30 cellular contexts compared by ENCODE assay signal in genomic region chr19:33418461-33418860, GRCh38.
"Had no signal": no experiment of that assay in that cellular context is flagged by ENCODE, and none has a peak within 500 bp of the region (broad histone marks: within the 10 kb centered on the region; RNA-seq: fewer than 3 reads in every experiment).

No MANE protein-coding gene starts in this region.

- H3K36me3 Mint-ChIP-seq: activated CD4-positive, alpha-beta memory T cell treated with anti-CD3 and anti-CD28 coated beads for 36 hours; activated CD8-positive, alpha-beta memory T cell treated with anti-CD3 and anti-CD28 coated beads, Interleukin-2, amount 10 ng/mL, durations not matched to agents 7 days and 5 days; activated naive CD4-positive, alpha-beta T cell treated with anti-CD3 and anti-CD28 coated beads, Interleukin-2, amount 50 U/mL, for 24 hours; activated naive CD8-positive, alpha-beta T cell treated with anti-CD3 and anti-CD28 coated beads for 36 hours had no signal

- H3K9me3 ChIP-seq: adrenal gland, body of pancreas had no signal

- H3K4me1 Mint-ChIP-seq: endodermal cell had no signal

- H3K27me3 Mint-ChIP-seq: activated CD4-positive, alpha-beta memory T cell treated with anti-CD3 and anti-CD28 coated beads for 36 hours; activated CD4-positive, alpha-beta T cell treated with anti-CD3 and anti-CD28 coated beads for 36 hours; activated CD4-positive, alpha-beta T cell treated with anti-CD3 and anti-CD28 coated beads, Interleukin-2, amount 10 ng/mL, durations not matched to agents 24 days and 14 days; activated CD8-positive, alpha-beta memory T cell treated with anti-CD3 and anti-CD28 coated beads, Interleukin-2, amount 10 ng/mL, durations not matched to agents 7 days and 5 days; activated naive CD4-positive, alpha-beta T cell treated with anti-CD3 and anti-CD28 coated beads, Interleukin-2, amount 50 U/mL, for 24 hours; activated naive CD8-positive, alpha-beta T cell treated with anti-CD3 and anti-CD28 coated beads for 36 hours; activated naive CD8-positive, alpha-beta T cell treated with anti-CD3 and anti-CD28 coated beads, Interleukin-2, amount 50 U/mL, for 24 hours; dendritic cell treated with granulocyte-macrophage colony-stimulating factor and Interleukin-4, amounts not matched to agents 40 ng/mL and 50 ng/mL, for 4 days had no signal

- H3K4me1 ChIP-seq: adrenal gland, body of pancreas had no signal

- H3K27me3 ChIP-seq: adrenal gland, body of pancreas, dorsolateral prefrontal cortex had no signal

- H3K9me3 Mint-ChIP-seq: activated CD4-positive, alpha-beta memory T cell treated with anti-CD3 and anti-CD28 coated beads for 36 hours; activated CD4-positive, alpha-beta T cell treated with anti-CD3 and anti-CD28 coated beads, Interleukin-2, amount 10 ng/mL, durations not matched to agents 24 days and 14 days; activated naive CD4-positive, alpha-beta T cell treated with anti-CD3 and anti-CD28 coated beads for 36 hours; activated naive CD4-positive, alpha-beta T cell treated with anti-CD3 and anti-CD28 coated beads, Interleukin-2, amount 50 U/mL, for 24 hours; activated naive CD8-positive, alpha-beta T cell treated with anti-CD3 and anti-CD28 coated beads for 36 hours; activated naive CD8-positive, alpha-beta T cell treated with anti-CD3 and anti-CD28 coated beads, Interleukin-2, amount 50 U/mL, for 24 hours; activated T-helper 1 cell treated with anti-CD3 and anti-CD28 coated beads, Interleukin-12 subunit alpha, Interleukin-12 subunit beta, Interleukin-2, Interleukin-4 antibody, amounts not matched to agents 30 ng/mL and 10 ng/mL and 1 ng/mL, durations not matched to agents 14 hours and 24 hours and 36 hours; activated T-helper 2 cell treated with anti-CD3 and anti-CD28 coated beads, Interferon-gamma antibody, Interleukin-2, Interleukin-4, amounts not matched to agents 10 μg/mL and 5 μg/mL and 100 μg/mL, durations not matched to agents 14 hours and 24 hours and 36 hours; dendritic cell treated with granulocyte-macrophage colony-stimulating factor and Interleukin-4, amounts not matched to agents 40 ng/mL and 50 ng/mL, for 4 days; endodermal cell had no signal

- ATAC-seq: activated CD4-positive, alpha-beta T cell treated with anti-CD3 and anti-CD28 coated beads for 36 hours; activated CD8-positive, alpha-beta memory T cell treated with anti-CD3 and anti-CD28 coated beads, Interleukin-2, amount 10 ng/mL, durations not matched to agents 7 days and 5 days; activated CD8-positive, alpha-beta T cell treated with anti-CD3 and anti-CD28 coated beads, Interleukin-2, amount 10 ng/mL, durations not matched to agents 7 days and 5 days; activated naive CD8-positive, alpha-beta T cell treated with anti-CD3 and anti-CD28 coated beads, Interleukin-2, amount 50 U/mL, for 24 hours; body of pancreas; esophagus mucosa had no signal

- H3K4me3 ChIP-seq: adrenal gland, body of pancreas, coronary artery, dorsolateral prefrontal cortex had no signal

- H3K27ac Mint-ChIP-seq: activated CD4-positive, alpha-beta memory T cell treated with anti-CD3 and anti-CD28 coated beads for 36 hours; activated CD4-positive, alpha-beta T cell treated with anti-CD3 and anti-CD28 coated beads for 36 hours; activated CD4-positive, alpha-beta T cell treated with anti-CD3 and anti-CD28 coated beads, Interleukin-2, amount 10 ng/mL, durations not matched to agents 24 days and 14 days; activated CD8-positive, alpha-beta memory T cell treated with anti-CD3 and anti-CD28 coated beads, Interleukin-2, amount 10 ng/mL, durations not matched to agents 7 days and 5 days; activated CD8-positive, alpha-beta T cell treated with anti-CD3 and anti-CD28 coated beads, Interleukin-2, amount 10 ng/mL, durations not matched to agents 7 days and 5 days; activated naive CD4-positive, alpha-beta T cell treated with anti-CD3 and anti-CD28 coated beads for 36 hours; activated naive CD4-positive, alpha-beta T cell treated with anti-CD3 and anti-CD28 coated beads, Interleukin-2, amount 50 U/mL, for 24 hours; activated naive CD8-positive, alpha-beta T cell treated with anti-CD3 and anti-CD28 coated beads for 36 hours; activated naive CD8-positive, alpha-beta T cell treated with anti-CD3 and anti-CD28 coated beads, Interleukin-2, amount 50 U/mL, for 24 hours; activated T-helper 1 cell treated with anti-CD3 and anti-CD28 coated beads, Interleukin-12 subunit alpha, Interleukin-12 subunit beta, Interleukin-2, Interleukin-4 antibody, amounts not matched to agents 30 ng/mL and 10 ng/mL and 1 ng/mL, durations not matched to agents 14 hours and 24 hours and 36 hours; activated T-helper 2 cell treated with anti-CD3 and anti-CD28 coated beads, Interferon-gamma antibody, Interleukin-2, Interleukin-4, amounts not matched to agents 10 μg/mL and 5 μg/mL and 100 μg/mL, durations not matched to agents 14 hours and 24 hours and 36 hours; dendritic cell treated with granulocyte-macrophage colony-stimulating factor and Interleukin-4, amounts not matched to agents 40 ng/mL and 50 ng/mL, for 4 days; endodermal cell had no signal

- H3K4me3 Mint-ChIP-seq: activated CD4-positive, alpha-beta memory T cell treated with anti-CD3 and anti-CD28 coated beads for 36 hours; activated CD4-positive, alpha-beta T cell treated with anti-CD3 and anti-CD28 coated beads for 36 hours; activated CD4-positive, alpha-beta T cell treated with anti-CD3 and anti-CD28 coated beads, Interleukin-2, amount 10 ng/mL, durations not matched to agents 24 days and 14 days; activated CD8-positive, alpha-beta memory T cell treated with anti-CD3 and anti-CD28 coated beads, Interleukin-2, amount 10 ng/mL, durations not matched to agents 7 days and 5 days; activated CD8-positive, alpha-beta T cell treated with anti-CD3 and anti-CD28 coated beads, Interleukin-2, amount 10 ng/mL, durations not matched to agents 7 days and 5 days; activated naive CD4-positive, alpha-beta T cell treated with anti-CD3 and anti-CD28 coated beads for 36 hours; activated naive CD4-positive, alpha-beta T cell treated with anti-CD3 and anti-CD28 coated beads, Interleukin-2, amount 50 U/mL, for 24 hours; activated naive CD8-positive, alpha-beta T cell treated with anti-CD3 and anti-CD28 coated beads for 36 hours; activated naive CD8-positive, alpha-beta T cell treated with anti-CD3 and anti-CD28 coated beads, Interleukin-2, amount 50 U/mL, for 24 hours; activated T-helper 1 cell treated with anti-CD3 and anti-CD28 coated beads, Interleukin-12 subunit alpha, Interleukin-12 subunit beta, Interleukin-2, Interleukin-4 antibody, amounts not matched to agents 30 ng/mL and 10 ng/mL and 1 ng/mL, durations not matched to agents 14 hours and 24 hours and 36 hours; dendritic cell treated with granulocyte-macrophage colony-stimulating factor and Interleukin-4, amounts not matched to agents 40 ng/mL and 50 ng/mL, for 4 days; endodermal cell had no signal

- H3K36me3 ChIP-seq: adrenal gland had no signal

- H3K27ac ChIP-seq: adrenal gland, body of pancreas, coronary artery had no signal

- DNase-seq: activated CD4-positive, alpha-beta memory T cell treated with anti-CD3 and anti-CD28 coated beads for 36 hours; activated CD4-positive, alpha-beta T cell treated with anti-CD3 and anti-CD28 coated beads for 36 hours; activated CD4-positive, alpha-beta T cell treated with anti-CD3 and anti-CD28 coated beads, Interleukin-2, amount 10 ng/mL, durations not matched to agents 24 days and 14 days; activated CD4-positive, CD25-positive, alpha-beta regulatory T cell; activated CD4-positive, CD25-positive, alpha-beta regulatory T cell treated with anti-CD3 and anti-CD28 coated beads, Interleukin-2, amount 50 U/mL, for 72 hours; activated CD8-positive, alpha-beta memory T cell treated with anti-CD3 and anti-CD28 coated beads, Interleukin-2, amount 10 ng/mL, durations not matched to agents 7 days and 5 days; activated CD8-positive, alpha-beta memory T cell treated with anti-CD3 and anti-CD28 coated beads, Interleukin-2, amount 50 U/mL, for 4 hours; activated CD8-positive, alpha-beta T cell treated with anti-CD3 and anti-CD28 coated beads, Interleukin-2, amount 10 ng/mL, durations not matched to agents 7 days and 5 days; activated effector memory CD4-positive, alpha-beta T cell treated with anti-CD3 and anti-CD28 coated beads, Interleukin-2, amount 50 U/mL, for 16 hours; activated naive CD4-positive, alpha-beta T cell treated with anti-CD3 and anti-CD28 coated beads for 36 hours; activated naive CD8-positive, alpha-beta T cell treated with anti-CD3 and anti-CD28 coated beads for 36 hours; activated naive CD8-positive, alpha-beta T cell treated with anti-CD3 and anti-CD28 coated beads, Interleukin-2, amount 50 U/mL, for 24 hours; activated T-cell treated with anti-CD3 and anti-CD28 coated beads, Interleukin-2, amount 50 U/mL, for 1 hour; activated T-cell treated with anti-CD3 and anti-CD28 coated beads, Interleukin-2, amount 50 U/mL, for 48 hours; adrenal gland; amygdala; body of pancreas; central memory CD4-positive, alpha-beta T cell; cerebellar nuclear complex; effector memory CD4-positive, alpha-beta T cell; endodermal cell; foreskin fibroblast; T-helper 2 cell had no signal
